In the genomic region with DNA sequence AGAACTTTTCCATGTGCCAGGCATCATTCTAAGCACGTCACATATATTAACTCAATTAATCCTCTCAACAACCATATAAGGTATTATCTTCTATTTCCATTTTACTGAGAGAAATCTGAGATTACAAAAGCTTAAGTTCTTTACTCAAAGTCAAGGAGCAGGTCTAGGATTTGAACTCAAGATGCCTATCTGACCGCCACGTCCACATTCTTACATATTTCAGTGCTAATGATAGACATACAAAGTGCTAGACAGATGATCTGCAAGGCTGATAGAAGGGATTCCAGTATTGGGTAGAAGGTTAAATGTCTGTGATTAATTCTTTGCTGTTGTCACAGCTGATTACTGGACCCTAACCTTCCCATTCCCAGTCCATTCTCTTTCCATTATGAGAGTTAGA, we compare ENCODE assay signal across 26 cellular contexts. TPM values are rescaled to one million over a fixed set of nuclear protein-coding genes. Genes with fewer than 3 reads are reported as not detected.
"Had no signal": no experiment of that assay in that cellular context is flagged by ENCODE, and none has a peak within 500 bp of the region (broad histone marks: within the 10 kb centered on the region; RNA-seq: fewer than 3 reads in every experiment).

No MANE protein-coding gene starts in this region.

- H3K27me3 Mint-ChIP-seq: activated B cell treated with CpG ODN at 0.5 μM for 24 hours; naive B cell; stimulated activated naive CD8-positive, alpha-beta T cell treated with anti-CD3 and anti-CD28 coated beads, Interleukin-15, amount 100 ng/mL, for 72 hours; type B pancreatic cell had no signal

- H3K9me3 Mint-ChIP-seq: activated B cell treated with CpG ODN at 0.5 μM for 24 hours; brain; endodermal cell; stimulated activated naive CD8-positive, alpha-beta T cell treated with anti-CD3 and anti-CD28 coated beads, Interleukin-15, amount 100 ng/mL, for 72 hours; type B pancreatic cell had no signal

- FAIRE-seq: colon, islet of Langerhans had no signal

- H3K27me3 ChIP-seq: foreskin keratinocyte, right atrium auricular region, suprapubic skin had no signal

- H3K36me3 ChIP-seq: prostate gland had no signal

- DNase-seq: activated B cell treated with CpG ODN at 0.5 μM for 24 hours; activated CD4-positive, alpha-beta T cell treated with anti-CD3 and anti-CD28 coated beads for 4 hours; activated naive CD4-positive, alpha-beta T cell treated with anti-CD3 and anti-CD28 coated beads, Interleukin-2, amount 50 U/mL, for 16 hours; activated T-cell treated with anti-CD3 and anti-CD28 coated beads for 4 hours; anterior cingulate cortex; central memory CD4-positive, alpha-beta T cell; endodermal cell; foreskin keratinocyte; glutamatergic neuron; hippocampal formation; left cardiac atrium; mesenchymal stem cell; mucosa of descending colon; naive B cell; stimulated activated CD4-positive, alpha-beta T cell treated with anti-CD3 and anti-CD28 coated beads, Interleukin-2, amount 100 ng/mL, for 48 hours; stimulated activated naive CD8-positive, alpha-beta T cell treated with anti-CD3 and anti-CD28 coated beads, Interleukin-15, amount 100 ng/mL, for 72 hours had no signal

- H3K4me3 Mint-ChIP-seq: activated B cell treated with CpG ODN at 0.5 μM for 24 hours, endodermal cell, type B pancreatic cell had no signal

- H3K4me1 ChIP-seq: foreskin keratinocyte, prostate gland had no signal

- H3K4me3 ChIP-seq: mucosa of descending colon, prostate gland, right atrium auricular region, suprapubic skin had no signal

- H3K27ac Mint-ChIP-seq: activated B cell treated with CpG ODN at 0.5 μM for 24 hours, brain, endodermal cell, type B pancreatic cell had no signal

- ATAC-seq: foreskin keratinocyte; left cardiac atrium; mucosa of descending colon; stimulated activated naive CD8-positive, alpha-beta T cell treated with anti-CD3 and anti-CD28 coated beads, Interleukin-15, amount 100 ng/mL, for 72 hours had no signal

- H3K27ac ChIP-seq: foreskin keratinocyte, prostate gland, suprapubic skin had no signal

- H3K9me3 ChIP-seq: mucosa of descending colon, prostate gland, right atrium auricular region, suprapubic skin had no signal

RNA-seq across cellular contexts. Expression of a gene that starts 20.1 kb away (rescaled TPM):
- total RNA-seq: epithelial cell of proximal tubule had no signal

RNA-seq across cellular contexts. Expression of a gene that starts 49.7 kb away (rescaled TPM):
- total RNA-seq: activated B cell treated with CpG ODN at 0.5 μM for 24 hours, endodermal cell, epithelial cell of proximal tubule, fibroblast of lung, foreskin keratinocyte, osteocyte had no signal
- polyA plus RNA-seq: fibroblast of lung, foreskin keratinocyte had no signal
